2 cellular contexts compared by ENCODE assay signal in the genomic region with DNA sequence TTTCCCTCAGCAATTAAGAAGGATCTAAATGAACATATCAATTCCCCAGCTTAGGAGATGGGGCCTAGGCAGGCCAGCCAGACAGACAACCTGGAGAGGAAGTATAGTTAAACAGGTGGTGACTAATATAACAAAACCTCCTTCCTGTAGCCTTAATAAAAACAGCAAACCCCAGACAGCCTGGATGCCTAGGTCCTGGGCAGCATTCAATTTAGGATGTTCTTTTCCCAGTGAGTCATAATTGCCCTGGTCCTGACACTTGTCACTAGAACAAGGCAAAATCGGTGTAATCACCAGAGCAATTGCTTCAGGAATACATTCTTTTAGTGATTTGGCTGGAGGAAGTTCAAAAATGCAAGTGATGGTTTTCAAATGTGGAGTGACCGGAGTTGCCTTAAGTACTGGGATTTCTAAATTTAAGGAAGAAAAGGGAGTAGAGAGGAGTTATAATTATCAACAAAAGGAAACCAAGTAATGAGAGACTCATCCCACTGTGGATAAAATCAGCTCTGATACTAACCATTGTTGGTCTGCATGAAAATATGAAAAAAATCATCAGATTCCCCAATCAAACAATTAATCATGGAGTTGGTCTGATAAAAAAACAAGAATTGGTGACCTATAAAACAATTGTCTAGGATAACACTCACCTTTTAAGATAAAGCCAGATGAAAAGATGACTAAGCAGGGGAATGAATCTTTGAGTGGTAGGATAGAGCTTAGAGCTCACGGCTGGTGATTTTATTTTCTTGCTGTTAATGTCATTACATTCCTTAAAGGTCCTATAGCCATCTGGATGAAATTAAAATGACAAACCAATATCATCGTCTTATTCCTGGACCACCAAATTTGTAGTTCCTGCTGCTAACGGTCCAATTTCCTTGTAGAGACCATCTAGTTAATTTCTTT.
TF ChIP-seq lines count a peak whose summit lies in the region.

No MANE protein-coding gene starts in this region.

TF ChIP-seq in liver, 16 proteins besides CTCF, POLR2A, EP300 and RAD21:
- TF ChIP-seq RXRA (IDR thresholded peaks at IDR 0.05) (no peak), HNF4A (conservative IDR thresholded peaks at IDR 0.05) (no peak), EGR1 (IDR thresholded peaks at IDR 0.05; ENCODE audit: low read depth in 2 of 2) (no peak), NR2F2 (IDR thresholded peaks at IDR 0.05) (peak; percentile 34)
- TF ChIP-seq, protein P1, sequence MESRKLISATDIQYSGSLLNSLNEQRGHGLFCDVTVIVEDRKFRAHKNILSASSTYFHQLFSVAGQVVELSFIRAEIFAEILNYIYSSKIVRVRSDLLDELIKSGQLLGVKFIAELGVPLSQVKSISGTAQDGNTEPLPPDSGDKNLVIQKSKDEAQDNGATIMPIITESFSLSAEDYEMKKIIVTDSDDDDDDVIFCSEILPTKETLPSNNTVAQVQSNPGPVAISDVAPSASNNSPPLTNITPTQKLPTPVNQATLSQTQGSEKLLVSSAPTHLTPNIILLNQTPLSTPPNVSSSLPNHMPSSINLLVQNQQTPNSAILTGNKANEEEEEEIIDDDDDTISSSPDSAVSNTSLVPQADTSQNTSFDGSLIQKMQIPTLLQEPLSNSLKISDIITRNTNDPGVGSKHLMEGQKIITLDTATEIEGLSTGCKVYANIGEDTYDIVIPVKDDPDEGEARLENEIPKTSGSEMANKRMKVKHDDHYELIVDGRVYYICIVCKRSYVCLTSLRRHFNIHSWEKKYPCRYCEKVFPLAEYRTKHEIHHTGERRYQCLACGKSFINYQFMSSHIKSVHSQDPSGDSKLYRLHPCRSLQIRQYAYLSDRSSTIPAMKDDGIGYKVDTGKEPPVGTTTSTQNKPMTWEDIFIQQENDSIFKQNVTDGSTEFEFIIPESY (IDR thresholded peaks at IDR 0.05), result no peak
TF ChIP-seq in liver: peak in this region for 1.

TF ChIP-seq in HepG2, 621 proteins besides CTCF, POLR2A, EP300 and RAD21:
- no peak for TF ChIP-seq NR2C2 (CRISPR knock-in tag; IDR thresholded peaks at IDR 0.05; ENCODE audit: borderline replicate concordance)
- TF ChIP-seq, protein P2, sequence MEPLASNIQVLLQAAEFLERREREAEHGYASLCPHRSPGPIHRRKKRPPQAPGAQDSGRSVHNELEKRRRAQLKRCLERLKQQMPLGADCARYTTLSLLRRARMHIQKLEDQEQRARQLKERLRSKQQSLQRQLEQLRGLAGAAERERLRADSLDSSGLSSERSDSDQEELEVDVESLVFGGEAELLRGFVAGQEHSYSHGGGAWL (CRISPR knock-in tag; IDR thresholded peaks at IDR 0.05), result no peak
- TF ChIP-seq KLF12 (CRISPR knock-in tag; IDR thresholded peaks at IDR 0.05; ENCODE audit: borderline replicate concordance), result no peak
- TF ChIP-seq ZBTB21 (CRISPR knock-in tag; IDR thresholded peaks at IDR 0.05), result no peak
- no peak for TF ChIP-seq KLF9 (CRISPR knock-in tag; IDR thresholded peaks at IDR 0.05; ENCODE audit: low read depth)
- TF ChIP-seq RORA (CRISPR knock-in tag; IDR thresholded peaks at IDR 0.05), result no peak
- no peak for TF ChIP-seq ISX (CRISPR knock-in tag; conservative IDR thresholded peaks at IDR 0.05)
- no peak for TF ChIP-seq FOXK2 (IDR thresholded peaks at IDR 0.05)
- TF ChIP-seq, protein P3, sequence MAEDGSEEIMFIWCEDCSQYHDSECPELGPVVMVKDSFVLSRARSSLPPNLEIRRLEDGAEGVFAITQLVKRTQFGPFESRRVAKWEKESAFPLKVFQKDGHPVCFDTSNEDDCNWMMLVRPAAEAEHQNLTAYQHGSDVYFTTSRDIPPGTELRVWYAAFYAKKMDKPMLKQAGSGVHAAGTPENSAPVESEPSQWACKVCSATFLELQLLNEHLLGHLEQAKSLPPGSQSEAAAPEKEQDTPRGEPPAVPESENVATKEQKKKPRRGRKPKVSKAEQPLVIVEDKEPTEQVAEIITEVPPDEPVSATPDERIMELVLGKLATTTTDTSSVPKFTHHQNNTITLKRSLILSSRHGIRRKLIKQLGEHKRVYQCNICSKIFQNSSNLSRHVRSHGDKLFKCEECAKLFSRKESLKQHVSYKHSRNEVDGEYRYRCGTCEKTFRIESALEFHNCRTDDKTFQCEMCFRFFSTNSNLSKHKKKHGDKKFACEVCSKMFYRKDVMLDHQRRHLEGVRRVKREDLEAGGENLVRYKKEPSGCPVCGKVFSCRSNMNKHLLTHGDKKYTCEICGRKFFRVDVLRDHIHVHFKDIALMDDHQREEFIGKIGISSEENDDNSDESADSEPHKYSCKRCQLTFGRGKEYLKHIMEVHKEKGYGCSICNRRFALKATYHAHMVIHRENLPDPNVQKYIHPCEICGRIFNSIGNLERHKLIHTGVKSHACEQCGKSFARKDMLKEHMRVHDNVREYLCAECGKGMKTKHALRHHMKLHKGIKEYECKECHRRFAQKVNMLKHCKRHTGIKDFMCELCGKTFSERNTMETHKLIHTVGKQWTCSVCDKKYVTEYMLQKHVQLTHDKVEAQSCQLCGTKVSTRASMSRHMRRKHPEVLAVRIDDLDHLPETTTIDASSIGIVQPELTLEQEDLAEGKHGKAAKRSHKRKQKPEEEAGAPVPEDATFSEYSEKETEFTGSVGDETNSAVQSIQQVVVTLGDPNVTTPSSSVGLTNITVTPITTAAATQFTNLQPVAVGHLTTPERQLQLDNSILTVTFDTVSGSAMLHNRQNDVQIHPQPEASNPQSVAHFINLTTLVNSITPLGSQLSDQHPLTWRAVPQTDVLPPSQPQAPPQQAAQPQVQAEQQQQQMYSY (CRISPR knock-in tag; IDR thresholded peaks at IDR 0.05), result no peak
